ENCODE assay signal across 21 cellular contexts in the genomic region with DNA sequence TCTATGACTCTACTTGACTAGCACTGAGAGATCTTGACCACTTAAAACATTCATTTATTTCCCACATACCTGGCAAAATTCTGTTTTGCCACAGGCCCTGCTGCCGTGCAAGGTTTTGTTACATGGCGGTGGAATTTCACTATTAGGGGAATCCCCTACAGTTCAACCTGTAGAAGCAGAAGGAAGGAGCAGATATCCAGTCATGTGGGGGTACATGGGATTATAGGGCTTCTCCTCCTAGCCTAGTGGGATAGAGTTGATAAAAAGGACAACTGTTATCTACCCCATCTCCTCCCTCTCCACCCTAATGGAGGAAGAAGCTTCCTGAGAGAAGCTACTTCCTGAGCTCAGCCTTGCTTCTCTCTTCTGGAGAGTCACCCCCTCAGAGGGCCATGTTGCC. TPM values are rescaled to one million over a fixed set of nuclear protein-coding genes. Genes with fewer than 3 reads are reported as not detected.
DNase-seq lines count a peak whose midpoint lies in the region; ATAC-seq and TF ChIP-seq lines count a peak whose summit lies in the region.
"Had no signal": no experiment of that assay in that cellular context is flagged by ENCODE, and none has a peak within 500 bp of the region (broad histone marks: within the 10 kb centered on the region; RNA-seq: fewer than 3 reads in every experiment).

No MANE protein-coding gene starts in this region.

- H3K56ac ChIP-seq in IMR-90 (ENCODE audit: extremely low read depth, insufficient read depth, low read length): no peak overlapping the region

- H3K4me1 ChIP-seq in IMR-90 (ENCODE audit: control insufficient read depth, insufficient read depth, low read length) (peaks cover 2% of the 10 kb centered on the region; the same call in 1 of the 2 replicates), hepatocyte (ENCODE audit: insufficient read depth) (peaks cover 12% of the 10 kb centered on the region), neuronal stem cell (ENCODE audit: control insufficient read depth in 2 of 2, insufficient read depth in 1 of 2, low read depth in 1 of 2, low read length in 2 of 2) (peaks cover 0 to 10% of the 10 kb centered on the region in 2 donors), esophagus muscularis mucosa (no peaks in the 10 kb centered on the region)
- H3K4me1 ChIP-seq: HAP-1, SJCRH30 had no signal

- no peaks in the 10 kb centered on the region for H3K79me2 ChIP-seq in hepatocyte

- H3K27me3 ChIP-seq in IMR-90 (ENCODE audit: control insufficient read depth, insufficient read depth, low read length) (peaks cover 49% of the 10 kb centered on the region), hepatocyte (no peaks in the 10 kb centered on the region), neuronal stem cell (ENCODE audit: control insufficient read depth in 3 of 3, insufficient read depth in 3 of 3, low read depth in 1 of 3, low read length in 3 of 3) (peaks cover 0 to 48% (median 0%) of the 10 kb centered on the region in 3 experiments), esophagus muscularis mucosa (peaks cover 0 to 21% (median 0%) of the 10 kb centered on the region in 4 donors)
- H3K27me3 ChIP-seq: BLaER1 had no signal

- H3K36me3 ChIP-seq in IMR-90 (ENCODE audit: control insufficient read depth, insufficient read depth, low read length) (no peaks in the 10 kb centered on the region), hepatocyte (replicated peaks; ENCODE audit: insufficient read depth, low read depth) (no peaks in the 10 kb centered on the region), neuronal stem cell (replicated peaks in 1 of 2; ENCODE audit: control insufficient read depth in 2 of 2, insufficient read depth in 2 of 2, low read length in 2 of 2) (no peaks in the 10 kb centered on the region), esophagus muscularis mucosa (no peaks in the 10 kb centered on the region)
- H3K36me3 ChIP-seq: BLaER1, HAP-1, MG63, SJCRH30 had no signal

- H3K4ac ChIP-seq in IMR-90 (ENCODE audit: low read depth, low read length) (no peak overlapping the region), neuronal stem cell (ENCODE audit: low read length) (no peak overlapping the region)

- no TSS peak for BruUV-seq in IMR-90 (replicated peaks; lab: Mats Ljungman, UMichigan)

- H3K14ac ChIP-seq in IMR-90 (replicated peaks; ENCODE audit: low read depth, low read length) (no peak overlapping the region), neuronal stem cell (ENCODE audit: low read length) (no peak overlapping the region)

- no peak overlapping the region for H4K91ac ChIP-seq in IMR-90 (ENCODE audit: insufficient read depth, low read depth, low read length)
- H4K91ac ChIP-seq in neuronal stem cell (ENCODE audit: low read depth, low read length, poor library complexity): no peak overlapping the region

- CTCF ChIA-PET in IMR-90 (lab: Yijun Ruan, JAX): interaction anchor here (1.5 kb wide), 1 partner anchor 12 kb away, joined by 4 read pairs; no protein-coding TSS in a partner anchor

- no peak overlapping the region for H3K9ac ChIP-seq in IMR-90 (ENCODE audit: low read depth, low read length)
- no peak overlapping the region for H3K9ac ChIP-seq in neuronal stem cell (ENCODE audit: low read depth, low read length, poor library complexity)
- H3K9ac ChIP-seq: BLaER1, GM23248 had no signal

- no peaks in the 10 kb centered on the region for H3K36me3 Mint-ChIP-seq in CD14-positive monocyte

- no peak overlapping the region for H2AK5ac ChIP-seq in IMR-90 (ENCODE audit: low read depth, low read length)
- H2AK5ac ChIP-seq in neuronal stem cell (ENCODE audit: low read depth, low read length): no peak overlapping the region

- peak overlapping the region; percentile 81 to 92 (median 90) for H3K27ac Mint-ChIP-seq in CD14-positive monocyte
- H3K27ac Mint-ChIP-seq: CD4-positive, alpha-beta T cell had no signal

- no peak overlapping the region for H3K27ac ChIP-seq in IMR-90 (ENCODE audit: insufficient read depth, low read length)
- H3K27ac ChIP-seq in hepatocyte: peak overlapping the region; percentile 17
- H3K27ac ChIP-seq in neuronal stem cell (replicated peaks; ENCODE audit: low read length): no peak overlapping the region
- H3K27ac ChIP-seq in esophagus muscularis mucosa (replicated peaks in 1 of 4): no peak overlapping the region
- H3K27ac ChIP-seq: BLaER1, GM23248, SJCRH30 had no signal

- H4K5ac ChIP-seq in IMR-90 (ENCODE audit: low read depth, low read length): no peak overlapping the region

- TF ChIP-seq RAD21 in IMR-90 (IDR thresholded peaks at IDR 0.05; ENCODE audit: low read length): no peak

- peak overlapping the region in 1 of 2 donors; percentile 78 for H3K4me3 Mint-ChIP-seq in CD14-positive monocyte
- H3K4me3 Mint-ChIP-seq: CD4-positive, alpha-beta T cell had no signal

- no peak for TF ChIP-seq CTCF in CD14-positive monocyte (IDR thresholded peaks at IDR 0.05)
- TF ChIP-seq CTCF in IMR-90 (conservative IDR thresholded peaks at IDR 0.05; ENCODE audit: low read depth, low read length): no peak
- no peak for TF ChIP-seq CTCF in hepatocyte (IDR thresholded peaks at IDR 0.05; ENCODE audit: poor library complexity)
- TF ChIP-seq CTCF in esophagus muscularis mucosa (IDR thresholded peaks at IDR 0.05): no peak

- no peaks in the 10 kb centered on the region for H4K20me1 ChIP-seq in IMR-90 (ENCODE audit: insufficient read depth, low read length)
- H4K20me1 ChIP-seq in hepatocyte (ENCODE audit: insufficient read depth, poor library complexity, severe bottlenecking): no peaks in the 10 kb centered on the region
- H4K20me1 ChIP-seq: BLaER1 had no signal

- dilution Hi-C loops in IMR-90 (cut with HindIII; ENCODE audit: low sequenced_read_pairs, unreplicated experiment): no loop called here

- H3K9me2 ChIP-seq in hepatocyte (replicated peaks; ENCODE audit: insufficient read depth): no peaks in the 10 kb centered on the region

- TF ChIP-seq POLR2A in IMR-90 (IDR thresholded peaks at IDR 0.05; ENCODE audit: low read depth, low read length): no peak
- no peak for TF ChIP-seq POLR2A in esophagus muscularis mucosa (IDR thresholded peaks at IDR 0.05; ENCODE audit: low read depth)

- peaks cover 0 to 1% (median 0%) of the 10 kb centered on the region in 3 donors for H3K27me3 Mint-ChIP-seq in CD14-positive monocyte (ENCODE audit: low read depth in 3 of 3)

- H4K8ac ChIP-seq in IMR-90 (ENCODE audit: low read depth in 2 of 2, low read length in 2 of 2): no peak overlapping the region
- no peak overlapping the region for H4K8ac ChIP-seq in neuronal stem cell (ENCODE audit: low read depth, low read length)

- intact Hi-C loops in CD14-positive monocyte (cut with micrococcal nuclease): no loop called here
- intact Hi-C loops in IMR-90 (cut with micrococcal nuclease): no loop called here
- intact Hi-C loops in esophagus muscularis mucosa (cut with DNase I): no loop called here

- H3K9me3 ChIP-seq in IMR-90 (ENCODE audit: control insufficient read depth, insufficient read depth, low read length) (no peaks in the 10 kb centered on the region), hepatocyte (ENCODE audit: low read depth) (no peaks in the 10 kb centered on the region), neuronal stem cell (replicated peaks in 1 of 2; ENCODE audit: control insufficient read depth in 2 of 2, insufficient read depth in 1 of 2, low read depth in 1 of 2, low read length in 2 of 2) (no peaks in the 10 kb centered on the region), esophagus muscularis mucosa (no peaks in the 10 kb centered on the region)
- H3K9me3 ChIP-seq: BLaER1, HAP-1, MG63, SJCRH30 had no signal

- ATAC-seq in IMR-90 (ENCODE audit: low read depth): no peak
- no peak for ATAC-seq in HG02588 (IDR thresholded peaks at IDR 0.05; ENCODE audit: unreplicated experiment)
- no peak for ATAC-seq in HG02623 (IDR thresholded peaks at IDR 0.05; ENCODE audit: unreplicated experiment)

- no CpG with 5 or more reads among the region's 2 CpGs for WGBS in IMR-90 (ENCODE audit: extremely low coverage in 2 of 2, insufficient read length in 1 of 2), 2 experiments
- WGBS in hepatocyte (ENCODE audit: low lambda C conversion rate, missing lambda C conversion rate): 87% methylated on average over 2 of the region's 2 CpGs
- no CpG with 5 or more reads among the region's 2 CpGs for WGBS in neuronal stem cell (ENCODE audit: extremely low coverage in 2 of 2, insufficient read length in 2 of 2, insufficient replicate concordance in 1 of 2), 2 donors
- WGBS in esophagus muscularis mucosa: 82% methylated on average over 2 of the region's 2 CpGs

- POLR2A ChIA-PET in IMR-90 (lab: Charles Lee; ENCODE audit: unreplicated experiment): no interaction called here

- H2BK120ac ChIP-seq in IMR-90 (ENCODE audit: low read depth, low read length): no peak overlapping the region
- no peak overlapping the region for H2BK120ac ChIP-seq in neuronal stem cell (ENCODE audit: low read depth, low read length)

- H3K4me2 ChIP-seq in IMR-90 (ENCODE audit: low read depth, low read length) (no peak overlapping the region), hepatocyte (no peak overlapping the region), neuronal stem cell (ENCODE audit: insufficient read depth, low read length, poor library complexity, severe bottlenecking) (no peak overlapping the region)
- H3K4me2 ChIP-seq: BLaER1 had no signal

- H2BK15ac ChIP-seq in IMR-90 (ENCODE audit: low read depth, low read length) (no peak overlapping the region), neuronal stem cell (ENCODE audit: low read length) (no peak overlapping the region)

- H3K4me3 ChIP-seq in IMR-90 (ENCODE audit: insufficient read depth, low read depth, low read length): no peak overlapping the region
- no peak overlapping the region for H3K4me3 ChIP-seq in hepatocyte
- H3K4me3 ChIP-seq in neuronal stem cell (ENCODE audit: low read length in 2 of 2): no peak overlapping the region
- H3K4me3 ChIP-seq in esophagus muscularis mucosa: no peak overlapping the region
- H3K4me3 ChIP-seq: BLaER1, GM23248, HAP-1, MG63, SJCRH30 had no signal

- H3K79me1 ChIP-seq in IMR-90 (ENCODE audit: low read depth in 1 of 2, low read length in 2 of 2) (no peaks in the 10 kb centered on the region), neuronal stem cell (ENCODE audit: low read depth, low read length) (no peaks in the 10 kb centered on the region)

- no peak overlapping the region for H2BK12ac ChIP-seq in neuronal stem cell (ENCODE audit: low read length)

- H2BK5ac ChIP-seq in IMR-90 (ENCODE audit: low read depth, low read length, poor library complexity, severe bottlenecking) (no peak overlapping the region), neuronal stem cell (ENCODE audit: low read length) (no peak overlapping the region)

- no peak overlapping the region for H3K23ac ChIP-seq in IMR-90 (ENCODE audit: low read depth, low read length)
- no peak overlapping the region for H3K23ac ChIP-seq in neuronal stem cell (ENCODE audit: low read depth, low read length, poor library complexity)

- peaks cover 40% of the 10 kb centered on the region for H3K4me1 Mint-ChIP-seq in CD14-positive monocyte

- H2AFZ ChIP-seq in IMR-90 (replicated peaks; ENCODE audit: low read length, poor library complexity) (no peak overlapping the region), hepatocyte (no peak overlapping the region), neuronal stem cell (ENCODE audit: low read length) (peak overlapping the region; percentile 65)
- H2AFZ ChIP-seq: GM23248 had no signal

- no peaks in the 10 kb centered on the region for H3K9me1 ChIP-seq in IMR-90 (ENCODE audit: insufficient read depth, low read length)

- in situ Hi-C loops in IMR-90 (cut with MboI; ENCODE audit: low sequenced_read_pairs): no loop called here

- DNase-seq in CD14-positive monocyte (ENCODE audit: low spot score) (no peak), IMR-90 (no peak), hepatocyte (ENCODE audit: low spot score) (no peak), neuronal stem cell (ENCODE audit: low spot score) (no peak), anterior cingulate cortex (lab: John Stamatoyannopoulos, UW) (no peak), esophagus muscularis mucosa (ENCODE audit: extremely low spot score) (no peak)
- DNase-seq: CD4-positive, alpha-beta T cell; NCI-H2029; NCI-H446 treated with DMSO at 0.1 percent for 48 hours; SJCRH30 had no signal

- H2AK9ac ChIP-seq in IMR-90 (replicated peaks; ENCODE audit: low read depth, low read length, poor library complexity): peak overlapping the region; percentile 16

- peaks cover 0 to 2% (median 0%) of the 10 kb centered on the region in 7 donors for H3K9me3 Mint-ChIP-seq in CD14-positive monocyte
- H3K9me3 Mint-ChIP-seq: CD4-positive, alpha-beta T cell had no signal

- TF ChIP-seq EP300 in esophagus muscularis mucosa (IDR thresholded peaks at IDR 0.05): no peak

- no peak overlapping the region for H3K18ac ChIP-seq in IMR-90 (ENCODE audit: low read depth, low read length)
- H3K18ac ChIP-seq in neuronal stem cell (ENCODE audit: low read length): no peak overlapping the region

- H2BK20ac ChIP-seq in IMR-90 (ENCODE audit: low read depth, low read length): no peak overlapping the region

RNA-seq across cellular contexts. Expression of a gene that starts 17.7 kb away (rescaled TPM):
- polyA plus RNA-seq in CD14-positive monocyte (not detected), IMR-90 (2012; rRNA removed) (not detected in 2 replicates), hepatocyte (9.4 and 11.1 TPM in 2 replicates)
- total RNA-seq in IMR-90 (2012; rRNA removed) (not detected in 2 replicates), hepatocyte (8.8 and 9.6 TPM in 2 replicates), esophagus muscularis mucosa (not detected)
- polyA plus RNA-seq in IMR-90 (2012; cell fraction: cytosol; rRNA removed): not detected in 2 replicates
- not detected in 2 replicates for polyA plus RNA-seq in IMR-90 (2012; cell fraction: nucleus; rRNA removed; ENCODE audit: low replicate concordance)
- polyA plus RNA-seq in neuronal stem cell (2013, experiment 1 of 2): 0.21 TPM
- 0.07 TPM for polyA plus RNA-seq in neuronal stem cell (2013, experiment 2 of 2)
- total RNA-seq: A172; CD4-positive, alpha-beta T cell; GM23248; HT1080; PC-3; Right ventricle myocardium inferior; SJCRH30 had no signal
- polyA plus RNA-seq: AG04450, GM23248 had no signal

RNA-seq across cellular contexts. Expression of a gene that starts 25.7 kb away (rescaled TPM):
- 100 to 1,000 TPM; 368 to 420 TPM for polyA plus RNA-seq in CD14-positive monocyte
- 159 and 177 TPM in 2 replicates for total RNA-seq in IMR-90 (2012; rRNA removed)
- polyA plus RNA-seq in IMR-90 (2012; rRNA removed): 320 and 369 TPM in 2 replicates
- polyA plus RNA-seq in IMR-90 (2012; cell fraction: cytosol; rRNA removed): 431 and 469 TPM in 2 replicates
- 97.8 and 199 TPM in 2 replicates for polyA plus RNA-seq in IMR-90 (2012; cell fraction: nucleus; rRNA removed; ENCODE audit: low replicate concordance)
- 45.4 and 57.9 TPM in 2 replicates for total RNA-seq in hepatocyte
- 157 and 168 TPM in 2 replicates for polyA plus RNA-seq in hepatocyte
- 210 TPM for polyA plus RNA-seq in neuronal stem cell (2013, experiment 1 of 2)
- polyA plus RNA-seq in neuronal stem cell (2013, experiment 2 of 2): 203 TPM
- total RNA-seq in esophagus muscularis mucosa: 100 to 1,000 TPM in 1 of 4 donors, 10 to 100 TPM in 3; 59.9 to 113 (median 71.0) TPM

RNA-seq across cellular contexts. Expression of a gene that starts 42.4 kb away (rescaled TPM):
- polyA plus RNA-seq in CD14-positive monocyte: under 1 TPM; 0.25 to 0.26 TPM
- 65.2 and 73.0 TPM in 2 replicates for total RNA-seq in IMR-90 (2012; rRNA removed)
- 20.8 and 27.7 TPM in 2 replicates for polyA plus RNA-seq in IMR-90 (2012; rRNA removed)
- 8.6 and 10.3 TPM in 2 replicates for polyA plus RNA-seq in IMR-90 (2012; cell fraction: cytosol; rRNA removed)
- polyA plus RNA-seq in IMR-90 (2012; cell fraction: nucleus; rRNA removed; ENCODE audit: low replicate concordance): 2.4 and 16.3 TPM in 2 replicates
- total RNA-seq in hepatocyte: 16.2 and 16.4 TPM in 2 replicates
- polyA plus RNA-seq in hepatocyte: 8.3 and 10.7 TPM in 2 replicates
- 0.63 TPM for polyA plus RNA-seq in neuronal stem cell (2013, experiment 1 of 2)
- 0.46 TPM for polyA plus RNA-seq in neuronal stem cell (2013, experiment 2 of 2)
- total RNA-seq in esophagus muscularis mucosa: 1 to 10 TPM; 5.8 to 8.8 (median 8.4) TPM
- total RNA-seq: CD4-positive, alpha-beta T cell had no signal
